In the genomic region with DNA sequence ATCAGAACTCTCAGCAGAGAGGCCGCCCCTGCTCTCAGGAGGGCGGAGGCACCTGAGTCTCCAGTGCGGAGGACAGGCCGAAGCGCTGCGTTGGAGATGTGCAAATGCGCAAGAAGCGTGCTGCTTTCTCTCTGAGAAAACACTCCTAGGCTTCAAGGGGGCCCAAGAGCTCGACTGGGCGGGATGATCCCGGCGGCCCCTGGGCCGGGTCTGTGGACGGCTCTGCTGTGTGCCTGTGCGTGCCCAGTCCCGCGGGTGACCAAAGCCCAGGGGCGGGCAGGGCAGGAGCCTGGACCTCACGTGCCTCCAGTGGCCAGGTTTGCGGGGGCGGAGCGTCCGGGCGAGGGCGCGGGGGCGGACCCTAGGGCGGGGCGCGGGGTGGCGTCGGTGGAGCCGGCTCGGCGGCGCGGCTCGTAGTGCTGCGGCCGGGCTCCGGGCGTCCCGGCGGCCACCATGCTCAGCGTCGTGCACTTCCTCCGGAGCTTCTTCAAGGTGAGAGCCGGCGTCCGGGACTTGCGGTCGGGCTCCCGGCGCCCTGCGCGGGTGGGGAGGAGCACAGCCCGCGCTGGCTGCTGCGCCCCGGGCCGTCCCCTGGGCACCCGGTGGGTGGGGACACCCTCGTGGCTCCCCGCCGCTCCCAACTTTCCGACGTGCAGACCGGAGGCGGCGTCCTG, we compare ENCODE assay signal across 8 cellular contexts. TPM values are rescaled to one million over a fixed set of nuclear protein-coding genes. Genes with fewer than 3 reads are reported as not detected.
A peak's percentile ranks its signal among the peaks of the same experiment; 100 is the strongest.
DNase-seq lines count a peak whose midpoint lies in the region; ATAC-seq and TF ChIP-seq lines count a peak whose summit lies in the region.

A gene with protein sequence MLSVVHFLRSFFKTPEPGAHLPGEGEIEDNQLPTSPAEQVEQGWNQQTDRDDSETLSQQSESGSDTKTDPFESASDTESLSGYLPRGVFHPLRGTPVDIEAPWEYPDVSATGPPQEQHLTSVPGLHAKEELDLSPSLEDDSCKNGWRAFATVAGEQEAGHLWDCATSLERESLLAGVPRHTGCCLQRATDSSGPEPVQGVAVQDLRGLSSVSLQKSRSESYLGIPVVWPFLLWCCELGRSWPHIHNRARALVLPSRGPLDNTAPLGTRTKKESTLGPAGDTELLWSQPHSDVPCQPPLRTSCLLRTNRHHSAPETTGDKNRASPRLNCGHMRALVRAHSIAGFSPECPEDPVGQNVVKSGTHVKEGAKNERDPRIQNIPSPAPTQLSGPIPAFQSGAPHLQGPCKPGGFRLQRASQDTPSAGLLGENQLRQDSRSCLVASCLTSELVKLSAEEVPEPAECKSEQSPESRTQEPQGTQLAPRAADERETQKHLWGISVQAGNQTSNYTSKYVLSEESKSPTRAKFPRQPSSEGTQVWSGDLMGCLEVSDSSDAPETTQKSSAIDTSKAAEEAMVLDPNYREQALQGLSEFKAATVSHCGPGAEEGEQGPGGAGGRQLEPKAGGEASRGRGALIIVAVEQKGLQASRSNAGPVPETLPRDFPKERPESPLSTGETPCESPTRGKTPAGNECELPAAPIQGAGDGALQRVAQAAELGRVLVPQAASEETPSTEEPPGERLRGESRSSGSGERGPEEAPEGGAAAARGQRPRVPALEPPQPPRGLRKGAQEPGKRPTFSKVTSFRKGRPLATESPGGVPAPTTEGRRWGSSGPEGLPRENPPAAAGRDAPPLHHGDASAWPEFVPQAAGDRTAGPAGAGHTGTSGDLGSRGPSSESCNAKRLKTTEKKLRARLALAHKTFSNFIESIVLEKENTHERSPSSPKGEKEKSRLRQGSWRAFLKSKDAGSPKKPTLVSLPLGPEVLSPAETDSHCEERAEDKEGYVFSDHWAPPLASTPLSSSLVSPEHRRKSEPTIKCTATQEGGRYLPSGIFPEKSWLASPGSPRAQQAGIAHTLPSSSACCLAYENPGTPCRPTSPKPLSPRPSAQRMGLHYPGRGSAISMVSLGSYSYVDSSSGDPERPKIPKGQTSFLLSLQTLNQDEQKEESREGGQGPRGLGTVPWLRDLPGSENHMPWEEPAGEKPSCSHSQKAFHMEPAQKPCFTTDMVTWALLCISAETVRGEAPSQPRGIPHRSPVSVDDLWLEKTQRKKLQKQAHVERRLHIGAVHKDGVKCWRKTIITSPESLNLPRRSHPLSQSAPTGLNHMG (N-terminal part only) (plus strand): TSS at position 414 of the 674 bp plus-strand sequence. CDS start 40 bp downstream, at position 454.

- intact Hi-C loops in mammary epithelial cell (cut with micrococcal nuclease), result loop anchor here (1.0 kb wide), 2 partner anchors 38 to 84 kb away; no protein-coding TSS in a partner anchor
- intact Hi-C loops in transverse colon (cut with DNase I; ENCODE audit: low total_unique reads), result no loop called here

- H3K4me1 ChIP-seq in mammary epithelial cell (ENCODE audit: insufficient read depth, low read length) (peaks cover 6% of the 10 kb centered on the region), liver (ENCODE audit: control insufficient read depth in 4 of 4, insufficient read depth in 4 of 4, low read length in 3 of 4) (peaks cover 0 to 7% (median 3%) of the 10 kb centered on the region in 4 donors), transverse colon (peaks cover 0 to 11% (median 7%) of the 10 kb centered on the region in 4 donors)

- H3K9me3 ChIP-seq in mammary epithelial cell (replicated peaks; ENCODE audit: insufficient read depth, low read length) (no peaks in the 10 kb centered on the region), liver (ENCODE audit: control insufficient read depth in 4 of 4, low read length in 3 of 4) (no peaks in the 10 kb centered on the region), transverse colon (no peaks in the 10 kb centered on the region)

- peak within 1 kb of the TSS; percentile 49 for H3K9ac ChIP-seq in mammary epithelial cell (ENCODE audit: insufficient read depth, low read length)
- no peak within 1 kb of the TSS for H3K9ac ChIP-seq in liver (ENCODE audit: low read depth in 1 of 2, low read length in 2 of 2)

- TF ChIP-seq CTCF in mammary epithelial cell (conservative IDR thresholded peaks at IDR 0.05 in 1 of 2, IDR thresholded peaks at IDR 0.05 in 1 of 2; ENCODE audit: extremely low read depth in 1 of 2, insufficient read depth in 1 of 2, low read depth in 1 of 2, low read length in 2 of 2) (no peak), liver (IDR thresholded peaks at IDR 0.05; ENCODE audit: low read depth, low read length, missing input control) (no peak), transverse colon (IDR thresholded peaks at IDR 0.05) (no peak)

- H3K4me3 ChIP-seq in mammary epithelial cell (replicated peaks in 1 of 3; ENCODE audit: insufficient read depth in 1 of 3, low read depth in 2 of 3, low read length in 3 of 3) (peak within 1 kb of the TSS; percentile 66 to 82 (median 73)), liver (ENCODE audit: low read depth in 1 of 3, low read length in 3 of 3) (peak within 1 kb of the TSS in 1 of 3 donors; percentile 47), transverse colon (peak within 1 kb of the TSS in 3 of 4 donors; percentile 17 to 49 (median 38))

- H3K27ac ChIP-seq in mammary epithelial cell (ENCODE audit: insufficient read depth, low read depth, low read length) (peak within 1 kb of the TSS; percentile 40), liver (ENCODE audit: low read depth in 1 of 2, low read length in 2 of 2) (no peak within 1 kb of the TSS), transverse colon (no peak within 1 kb of the TSS)

- TF ChIP-seq RAD21 in liver (IDR thresholded peaks at IDR 0.05), result no peak

- ATAC-seq in GM19455 (IDR thresholded peaks at IDR 0.05; ENCODE audit: unreplicated experiment), result no peak

- no peak for TF ChIP-seq EP300 in transverse colon (IDR thresholded peaks at IDR 0.05; ENCODE audit: low read depth)

- 3% methylated on average over 11 of the region's 70 CpGs for WGBS in mammary epithelial cell (ENCODE audit: low coverage, missing lambda C conversion rate)
- 4% methylated on average over 70 of the region's 70 CpGs for WGBS in liver
- WGBS in transverse colon (ENCODE audit: low coverage in 1 of 2), 2 donors, result 6% methylated on average over 38 of the region's 70 CpGs; no CpG with 5 or more reads in 1 of the 2 donors

- H3K36me3 ChIP-seq in mammary epithelial cell (ENCODE audit: insufficient read depth, low read length) (no peaks in the 10 kb centered on the region), liver (ENCODE audit: control insufficient read depth in 4 of 4, insufficient read depth in 3 of 4, low read depth in 1 of 4, low read length in 3 of 4) (no peaks in the 10 kb centered on the region), transverse colon (no peaks in the 10 kb centered on the region)

- peak within 1 kb of the TSS; percentile 90 for H2AFZ ChIP-seq in mammary epithelial cell (ENCODE audit: low read depth, low read length)

- dilution Hi-C loops in mammary epithelial cell (cut with HindIII; ENCODE audit: low sequenced_read_pairs), result loop anchor here (25.0 kb wide), 1 partner anchor 99 kb away; a partner anchor contains a TSS

- peaks cover 46% of the 10 kb centered on the region for H3K79me2 ChIP-seq in mammary epithelial cell (ENCODE audit: insufficient read depth, low read length)

- in situ Hi-C loops in mammary epithelial cell (cut with MboI; ENCODE audit: low sequenced_read_pairs in 2 of 2) (no loop called here), transverse colon (cut with MboI; ENCODE audit: low pct_ligation_motif_present in 1 of 4, low pct_unique_long_range_greater_than_20kb in 1 of 4, low sequenced_read_pairs in 3 of 4) (no loop called here)

- TF ChIP-seq POLR2A in transverse colon (IDR thresholded peaks at IDR 0.05), result no peak

- H4K20me1 ChIP-seq in mammary epithelial cell (ENCODE audit: insufficient read depth, low read length), result no peaks in the 10 kb centered on the region

- H3K4me2 ChIP-seq in mammary epithelial cell (ENCODE audit: insufficient read depth, low read depth, low read length), result peak within 1 kb of the TSS; percentile 97

- H3K27me3 ChIP-seq in mammary epithelial cell (ENCODE audit: insufficient read depth, low read length) (no peaks in the 10 kb centered on the region), liver (ENCODE audit: control insufficient read depth in 4 of 4, insufficient read depth in 4 of 4, low read length in 3 of 4) (peaks cover 0 to 25% (median 2%) of the 10 kb centered on the region in 4 donors), transverse colon (peaks cover 52% of the 10 kb centered on the region)

- DNase-seq in stimulated activated CD4-positive, alpha-beta T cell treated with anti-CD3 and anti-CD28 coated beads, Interleukin-15, amount 100 ng/mL, for 24 hours, result peak; percentile 52
- no peak for DNase-seq in stimulated activated CD4-positive, alpha-beta T cell treated with anti-CD3 and anti-CD28 coated beads, Interleukin-1b, Interleukin-23, amount 100 ng/mL, for 48 hours
- DNase-seq in NCI-H2196 treated with DMSO at 0.1 percent for 48 hours (lab: John Stamatoyannopoulos, UW; ENCODE audit: unreplicated experiment) (peak; percentile 13), mammary epithelial cell (peak; percentile 59), transverse colon (peak; percentile 62), kidney glomerular epithelial cell (lab: John Stamatoyannopoulos, UW) (no peak)

- CTCF ChIA-PET in mammary epithelial cell (lab: Charles Lee; ENCODE audit: low non-redundant PET), result interaction anchor here (0.6 kb wide), 1 partner anchor 84 kb away, joined by 3 read pairs; no protein-coding TSS in a partner anchor

- no TSS peak for BruUV-seq in mammary epithelial cell (replicated peaks; lab: Mats Ljungman, UMichigan)

TF ChIP-seq in liver, 16 proteins besides CTCF, POLR2A, EP300 and RAD21:
- TF ChIP-seq EGR1 (IDR thresholded peaks at IDR 0.05; ENCODE audit: low read depth in 2 of 2) (peak; percentile 67 to 88), FOXA1 (IDR thresholded peaks at IDR 0.05) (no peak), FOXA2 (IDR thresholded peaks at IDR 0.05) (no peak)
- TF ChIP-seq, protein P1, sequence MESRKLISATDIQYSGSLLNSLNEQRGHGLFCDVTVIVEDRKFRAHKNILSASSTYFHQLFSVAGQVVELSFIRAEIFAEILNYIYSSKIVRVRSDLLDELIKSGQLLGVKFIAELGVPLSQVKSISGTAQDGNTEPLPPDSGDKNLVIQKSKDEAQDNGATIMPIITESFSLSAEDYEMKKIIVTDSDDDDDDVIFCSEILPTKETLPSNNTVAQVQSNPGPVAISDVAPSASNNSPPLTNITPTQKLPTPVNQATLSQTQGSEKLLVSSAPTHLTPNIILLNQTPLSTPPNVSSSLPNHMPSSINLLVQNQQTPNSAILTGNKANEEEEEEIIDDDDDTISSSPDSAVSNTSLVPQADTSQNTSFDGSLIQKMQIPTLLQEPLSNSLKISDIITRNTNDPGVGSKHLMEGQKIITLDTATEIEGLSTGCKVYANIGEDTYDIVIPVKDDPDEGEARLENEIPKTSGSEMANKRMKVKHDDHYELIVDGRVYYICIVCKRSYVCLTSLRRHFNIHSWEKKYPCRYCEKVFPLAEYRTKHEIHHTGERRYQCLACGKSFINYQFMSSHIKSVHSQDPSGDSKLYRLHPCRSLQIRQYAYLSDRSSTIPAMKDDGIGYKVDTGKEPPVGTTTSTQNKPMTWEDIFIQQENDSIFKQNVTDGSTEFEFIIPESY (IDR thresholded peaks at IDR 0.05), result no peak
TF ChIP-seq in liver: peak in this region for 1.

RNA-seq across cellular contexts. Expression of the gene that starts here (rescaled TPM):
- total RNA-seq in mammary epithelial cell (10 to 100 TPM; 48.8 to 70.3 TPM), liver (under 1 TPM in 1 of 2 donors, not detected in 1; 0.08 TPM), transverse colon (10 to 100 TPM in 1 of 4 donors, 1 to 10 TPM in 3; 1.2 to 16.8 (median 1.7) TPM)
- polyA plus RNA-seq in mammary epithelial cell (23.1 TPM), liver (under 1 TPM in 1 of 2 donors, not detected in 1; 0.08 TPM)
- 45.2 TPM for polyA minus RNA-seq in mammary epithelial cell

Comparison
In these comparisons a context has a peak if more than half of its experiments do, and no peak if none do; other contexts are left out.
1. RNA of the gene that starts here (polyA plus RNA-seq): 23.1 TPM in mammary epithelial cell (single experiment); 0.08 TPM in liver; every median in the first group is over 10 times any median in the second.
2. DNase-seq: peak in stimulated activated CD4-positive, alpha-beta T cell treated with anti-CD3 and anti-CD28 coated beads, Interleukin-15, amount 100 ng/mL, for 24 hours (single experiment), NCI-H2196 treated with DMSO at 0.1 percent for 48 hours (single experiment), mammary epithelial cell (single experiment) and transverse colon (single experiment); none in stimulated activated CD4-positive, alpha-beta T cell treated with anti-CD3 and anti-CD28 coated beads, Interleukin-1b, Interleukin-23, amount 100 ng/mL, for 48 hours (single experiment) and kidney glomerular epithelial cell (single experiment).